ENCODE assay signal across 12 cellular contexts in the genomic region with DNA sequence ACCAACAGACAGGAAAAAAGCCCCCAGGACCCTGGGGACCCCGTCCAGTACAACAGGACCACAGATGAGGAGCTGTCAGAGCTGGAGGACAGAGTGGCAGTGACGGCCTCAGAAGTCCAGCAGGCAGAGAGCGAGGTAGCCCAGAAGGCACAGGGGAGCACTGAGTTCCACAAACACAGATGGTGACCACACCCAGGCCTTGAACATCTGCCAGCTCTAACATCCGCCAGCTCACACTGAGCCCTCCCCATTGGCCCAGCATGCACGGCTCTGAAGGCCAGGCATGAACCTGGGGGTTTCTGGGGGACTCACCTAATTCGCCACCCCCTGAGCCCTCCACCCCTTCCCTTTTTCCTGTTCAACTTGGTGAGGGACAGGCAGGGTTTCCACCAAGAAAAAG. TPM values are rescaled to one million over a fixed set of nuclear protein-coding genes. Genes with fewer than 3 reads are reported as not detected.
DNase-seq lines count a peak whose midpoint lies in the region; ATAC-seq and TF ChIP-seq lines count a peak whose summit lies in the region.
"Had no signal": no experiment of that assay in that cellular context is flagged by ENCODE, and none has a peak within 500 bp of the region (broad histone marks: within the 10 kb centered on the region; RNA-seq: fewer than 3 reads in every experiment).

No MANE protein-coding gene starts in this region.

- WGBS in upper lobe of left lung, 2 donors: 25 to 43% methylated on average over 3 to 6 of the region's 6 CpGs

- H3K27me3 Mint-ChIP-seq in mesothelial cell of epicardium (ENCODE audit: low read depth): no peaks in the 10 kb centered on the region

- ATAC-seq in Right ventricle myocardium superior (ENCODE audit: poor library complexity) (peak; percentile 91), upper lobe of left lung (ENCODE audit: low FRiP score in 2 of 2) (peak; percentile 4 to 83), HG03520 (IDR thresholded peaks at IDR 0.05; ENCODE audit: unreplicated experiment) (no peak)

- H3K4me3 ChIP-seq in upper lobe of left lung: no peak overlapping the region

- peaks cover 3% of the 10 kb centered on the region for H3K36me3 Mint-ChIP-seq in mesothelial cell of epicardium

- peaks cover 0 to 15% (median 9%) of the 10 kb centered on the region in 4 donors for H3K36me3 ChIP-seq in upper lobe of left lung

- H3K9me3 Mint-ChIP-seq in mesothelial cell of epicardium: peaks cover 4% of the 10 kb centered on the region

- H3K27ac Mint-ChIP-seq in mesothelial cell of epicardium: no peak overlapping the region

- H3K4me1 Mint-ChIP-seq in mesothelial cell of epicardium: no peaks in the 10 kb centered on the region

- no peaks in the 10 kb centered on the region for H3K9me3 ChIP-seq in upper lobe of left lung

- TF ChIP-seq CTCF in upper lobe of left lung (IDR thresholded peaks at IDR 0.05) (no peak), mesothelial cell of epicardium (IDR thresholded peaks at IDR 0.05; ENCODE audit: unreplicated experiment) (no peak)

- no peak overlapping the region for H3K4me3 Mint-ChIP-seq in mesothelial cell of epicardium

- no peak for TF ChIP-seq POLR2A in upper lobe of left lung (IDR thresholded peaks at IDR 0.05)

- H3K4me1 ChIP-seq in upper lobe of left lung: peaks cover 6 to 16% (median 8%) of the 10 kb centered on the region in 4 donors

- DNase-seq in NCI-H510A treated with DMSO at 0.1 percent for 48 hours (lab: John Stamatoyannopoulos, UW) (peak; percentile 34), NCI-H510A (lab: John Stamatoyannopoulos, UW) (no peak), RPMI7951 (ENCODE audit: low read depth) (peak; percentile 79), Right ventricle myocardium superior (peak; percentile 86), upper lobe of left lung (peak in 1 of 2 donors; percentile 46), mesothelial cell of epicardium (ENCODE audit: low spot score in 2 of 2, unreplicated experiment in 2 of 2) (no peak), NCI-H187 (lab: John Stamatoyannopoulos, UW) (no peak)
- DNase-seq: ACHN; effector CD4-positive, alpha-beta T cell; stimulated activated CD8-positive, alpha-beta memory T cell treated with anti-CD3 and anti-CD28 coated beads, Interleukin-4, amount 100 ng/mL, for 48 hours had no signal

- TF ChIP-seq EP300 in upper lobe of left lung (IDR thresholded peaks at IDR 0.05): no peak

- intact Hi-C loops in Right ventricle myocardium superior (cut with DNase I): no loop called here

- H3K27me3 ChIP-seq in upper lobe of left lung: no peaks in the 10 kb centered on the region

- H3K27ac ChIP-seq in upper lobe of left lung: peak overlapping the region in 2 of 4 donors; percentile 40 to 61

RNA-seq across cellular contexts. Expression of gene PRLH, which starts 25.6 kb away (rescaled TPM):
- not detected in 2 replicates for total RNA-seq in RPMI7951 (2014; rRNA removed; shearing (Covaris generic))
- not detected for total RNA-seq in Right ventricle myocardium superior
- not detected for total RNA-seq in upper lobe of left lung
- total RNA-seq in mesothelial cell of epicardium: not detected in 3 replicates
- total RNA-seq: HT-29 had no signal

RNA-seq across cellular contexts. Expression of gene RAB17, which starts 49.7 kb away (rescaled TPM):
- 3.6 and 4.5 TPM in 2 replicates for total RNA-seq in RPMI7951 (2014; rRNA removed; shearing (Covaris generic))
- total RNA-seq in Right ventricle myocardium superior: 4.1 TPM
- 100 to 1,000 TPM in 2 of 6 donors, 10 to 100 TPM in 4; 44.5 to 262 (median 90.6) TPM for total RNA-seq in upper lobe of left lung
- 10.6 to 12.7 TPM (median 11.0 TPM) in 3 replicates for total RNA-seq in mesothelial cell of epicardium

RNA-seq across cellular contexts. Expression of gene MLPH, which starts 53.8 kb away (rescaled TPM):
- total RNA-seq in RPMI7951 (2014; rRNA removed; shearing (Covaris generic)): 121 and 159 TPM in 2 replicates
- 80.9 TPM for total RNA-seq in Right ventricle myocardium superior
- 1,000 to 10,000 TPM in 1 of 6 donors, 100 to 1,000 TPM in 5; 289 to 1,452 (median 502) TPM for total RNA-seq in upper lobe of left lung
- 6.1 to 7.7 TPM (median 7.5 TPM) in 3 replicates for total RNA-seq in mesothelial cell of epicardium

Comparison
In these comparisons a context has a peak if more than half of its experiments do, and no peak if none do; other contexts are left out.
1. DNase-seq: peak in NCI-H510A treated with DMSO at 0.1 percent for 48 hours (single experiment), RPMI7951 (single experiment) and Right ventricle myocardium superior (single experiment); none in NCI-H510A (single experiment), mesothelial cell of epicardium (0 of 2) and NCI-H187 (0 of 2).